ENCODE assay signal across 1 cellular context in the genomic region with DNA sequence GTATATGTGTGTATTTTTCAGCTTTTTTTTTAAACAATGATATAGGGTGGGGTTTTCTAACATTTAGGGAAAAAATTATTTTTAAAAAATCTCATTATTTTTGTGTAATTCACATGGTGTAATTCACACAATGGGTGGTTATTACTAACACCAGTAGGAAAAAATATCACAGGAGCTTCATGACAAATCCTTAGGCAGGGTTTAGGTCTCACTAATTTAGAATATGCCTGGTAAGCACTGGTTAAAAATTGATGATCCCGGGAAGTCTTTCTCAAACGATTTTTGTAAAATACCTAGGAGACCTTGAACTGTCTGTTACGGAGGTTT.
TF ChIP-seq lines count a peak whose summit lies in the region.

No MANE protein-coding gene starts in this region.

TF ChIP-seq in GM12878, 131 proteins besides CTCF, POLR2A, EP300 and RAD21 (continued from another document):
- no peak for TF ChIP-seq NKRF (conservative IDR thresholded peaks at IDR 0.05)
TF ChIP-seq in GM12878: peak in this region for 0.
